Comparison of ENCODE assay signal across 1 cellular context in the genomic region with DNA sequence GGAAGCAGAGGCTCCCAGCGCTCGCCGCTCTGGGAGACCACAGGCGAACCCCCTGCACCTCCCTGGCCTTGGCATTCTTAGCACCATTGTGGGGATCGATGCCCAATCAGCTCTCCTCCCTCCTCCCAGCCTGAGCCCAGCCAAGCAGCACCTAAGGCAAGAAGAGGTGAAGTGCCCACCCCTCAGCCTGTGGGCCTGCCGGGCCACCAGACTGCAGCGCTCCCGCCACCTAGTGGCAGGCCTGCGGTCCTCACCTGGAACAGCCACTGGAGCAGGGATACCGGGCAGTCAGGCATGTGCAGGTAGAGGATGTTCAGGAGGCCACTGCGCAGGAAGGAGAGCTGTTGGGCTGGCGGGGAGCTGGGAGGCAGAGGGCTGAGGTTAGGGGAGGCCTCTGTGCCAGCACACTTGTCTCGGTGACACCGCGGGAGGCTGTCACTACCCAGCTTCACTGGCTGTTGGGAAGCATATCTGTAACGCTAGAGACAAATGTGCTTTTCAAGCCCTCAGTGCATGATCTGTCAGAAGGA.
TF ChIP-seq lines count a peak whose summit lies in the region.

No MANE protein-coding gene starts in this region.

TF ChIP-seq in HepG2, 621 proteins besides CTCF, POLR2A, EP300 and RAD21 (continued from another document and continues in another):
- TF ChIP-seq, protein P1, sequence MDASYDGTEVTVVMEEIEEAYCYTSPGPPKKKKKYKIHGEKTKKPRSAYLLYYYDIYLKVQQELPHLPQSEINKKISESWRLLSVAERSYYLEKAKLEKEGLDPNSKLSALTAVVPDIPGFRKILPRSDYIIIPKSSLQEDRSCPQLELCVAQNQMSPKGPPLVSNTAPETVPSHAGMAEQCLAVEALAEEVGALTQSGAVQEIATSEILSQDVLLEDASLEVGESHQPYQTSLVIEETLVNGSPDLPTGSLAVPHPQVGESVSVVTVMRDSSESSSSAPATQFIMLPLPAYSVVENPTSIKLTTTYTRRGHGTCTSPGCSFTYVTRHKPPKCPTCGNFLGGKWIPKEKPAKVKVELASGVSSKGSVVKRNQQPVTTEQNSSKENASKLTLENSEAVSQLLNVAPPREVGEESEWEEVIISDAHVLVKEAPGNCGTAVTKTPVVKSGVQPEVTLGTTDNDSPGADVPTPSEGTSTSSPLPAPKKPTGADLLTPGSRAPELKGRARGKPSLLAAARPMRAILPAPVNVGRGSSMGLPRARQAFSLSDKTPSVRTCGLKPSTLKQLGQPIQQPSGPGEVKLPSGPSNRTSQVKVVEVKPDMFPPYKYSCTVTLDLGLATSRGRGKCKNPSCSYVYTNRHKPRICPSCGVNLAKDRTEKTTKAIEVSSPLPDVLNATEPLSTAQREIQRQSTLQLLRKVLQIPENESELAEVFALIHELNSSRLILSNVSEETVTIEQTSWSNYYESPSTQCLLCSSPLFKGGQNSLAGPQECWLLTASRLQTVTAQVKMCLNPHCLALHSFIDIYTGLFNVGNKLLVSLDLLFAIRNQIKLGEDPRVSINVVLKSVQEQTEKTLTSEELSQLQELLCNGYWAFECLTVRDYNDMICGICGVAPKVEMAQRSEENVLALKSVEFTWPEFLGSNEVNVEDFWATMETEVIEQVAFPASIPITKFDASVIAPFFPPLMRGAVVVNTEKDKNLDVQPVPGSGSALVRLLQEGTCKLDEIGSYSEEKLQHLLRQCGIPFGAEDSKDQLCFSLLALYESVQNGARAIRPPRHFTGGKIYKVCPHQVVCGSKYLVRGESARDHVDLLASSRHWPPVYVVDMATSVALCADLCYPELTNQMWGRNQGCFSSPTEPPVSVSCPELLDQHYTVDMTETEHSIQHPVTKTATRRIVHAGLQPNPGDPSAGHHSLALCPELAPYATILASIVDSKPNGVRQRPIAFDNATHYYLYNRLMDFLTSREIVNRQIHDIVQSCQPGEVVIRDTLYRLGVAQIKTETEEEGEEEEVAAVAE (CRISPR knock-in tag; IDR thresholded peaks at IDR 0.05; ENCODE audit: borderline replicate concordance): 0 out of 2 replicates have a peak, but pooled peaks have one; percentile 16
- TF ChIP-seq HDAC1 (CRISPR knock-in tag; IDR thresholded peaks at IDR 0.05) (peak; percentile 75), THAP11 (CRISPR knock-in tag; IDR thresholded peaks at IDR 0.05) (peak; percentile 68; the same call in 1 of the 2 replicates), ETV5 (CRISPR knock-in tag; IDR thresholded peaks at IDR 0.05; ENCODE audit: borderline replicate concordance) (peak; percentile 54; the same call in 1 of the 2 replicates), TAF1 (CRISPR knock-in tag; IDR thresholded peaks at IDR 0.05) (0 out of 2 replicates have a peak, but pooled peaks have one; percentile 7), GATAD2A (CRISPR knock-in tag; IDR thresholded peaks at IDR 0.05) (peak; percentile 64), ZNF451 (CRISPR knock-in tag; IDR thresholded peaks at IDR 0.05) (0 out of 2 replicates have a peak, but pooled peaks have one; percentile 62), NRL (CRISPR knock-in tag; IDR thresholded peaks at IDR 0.05; ENCODE audit: borderline replicate concordance) (peak; percentile 71), SSRP1 (CRISPR knock-in tag; IDR thresholded peaks at IDR 0.05) (peak; percentile 91), SP2 (CRISPR knock-in tag; IDR thresholded peaks at IDR 0.05) (peak; percentile 67; the same call in 1 of the 2 replicates), RXRA (CRISPR knock-in tag; IDR thresholded peaks at IDR 0.05) (peak; percentile 41; the same call in 1 of the 2 replicates), TEAD3 (CRISPR knock-in tag; optimal IDR thresholded peaks at IDR 0.05; ENCODE audit: borderline replicate concordance) (peak; percentile 91), BORCS8-MEF2B (CRISPR knock-in tag; IDR thresholded peaks at IDR 0.05) (0 out of 2 replicates have a peak, but pooled peaks have one; percentile 61), HNRNPL (IDR thresholded peaks at IDR 0.05; ENCODE audit: low read depth, low read length) (peak; percentile 79), ZNF550 (CRISPR knock-in tag; IDR thresholded peaks at IDR 0.05; ENCODE audit: borderline replicate concordance) (0 out of 2 replicates have a peak, but pooled peaks have one; percentile 61), MED1 (CRISPR knock-in tag; IDR thresholded peaks at IDR 0.05) (0 out of 2 replicates have a peak, but pooled peaks have one; percentile 37), NR2F6 (IDR thresholded peaks at IDR 0.05) (no peak), NR2F6 (CRISPR knock-in tag; IDR thresholded peaks at IDR 0.05) (peak; percentile 31; the same call in 1 of the 2 replicates), NR1H2 (CRISPR knock-in tag; IDR thresholded peaks at IDR 0.05; ENCODE audit: borderline replicate concordance, low read depth) (no peak), SRY (CRISPR knock-in tag; IDR thresholded peaks at IDR 0.05) (peak; percentile 48; the same call in 1 of the 2 replicates), ZBTB7B (CRISPR knock-in tag; IDR thresholded peaks at IDR 0.05) (no peak), YY1 (IDR thresholded peaks at IDR 0.05; ENCODE audit: insufficient read depth, insufficient replicate concordance, low read depth, low read length) (peak; percentile 74), ZBTB42 (CRISPR knock-in tag; IDR thresholded peaks at IDR 0.05) (no peak), SIX4 (CRISPR knock-in tag; IDR thresholded peaks at IDR 0.05) (0 out of 2 replicates have a peak, but pooled peaks have one; percentile 15), RNF2 (conservative IDR thresholded peaks at IDR 0.05; ENCODE audit: low read depth) (peak; percentile 61; the same call in 1 of the 2 replicates), SP140L (CRISPR knock-in tag; IDR thresholded peaks at IDR 0.05; ENCODE audit: borderline replicate concordance) (no peak), KDM4B (CRISPR knock-in tag; IDR thresholded peaks at IDR 0.05) (no peak), TCF12 (IDR thresholded peaks at IDR 0.05) (no peak), TCF12 (CRISPR knock-in tag; IDR thresholded peaks at IDR 0.05) (no peak), KDM3A (CRISPR knock-in tag; IDR thresholded peaks at IDR 0.05; ENCODE audit: low read depth) (peak; percentile 83; the same call in 1 of the 2 replicates), ZNF772 (CRISPR knock-in tag; IDR thresholded peaks at IDR 0.05) (peak; percentile 51; the same call in 1 of the 2 replicates), ZNF850 (CRISPR knock-in tag; conservative IDR thresholded peaks at IDR 0.05) (no peak), ZNF235 (CRISPR knock-in tag; IDR thresholded peaks at IDR 0.05; ENCODE audit: borderline replicate concordance) (no peak), SRSF1 (optimal IDR thresholded peaks at IDR 0.05; ENCODE audit: low read depth, low read length) (no peak), SOX13 (IDR thresholded peaks at IDR 0.05) (no peak), SOX13 (CRISPR knock-in tag; conservative IDR thresholded peaks at IDR 0.05 in 1 of 2, IDR thresholded peaks at IDR 0.05 in 1 of 2) (peak in 1 of 2 experiments; percentile 42; a peak in 1 of 4 replicates), SMC3 (IDR thresholded peaks at IDR 0.05; ENCODE audit: low read length) (peak; percentile 78; the same call in 1 of the 2 replicates), MTF2 (CRISPR knock-in tag; IDR thresholded peaks at IDR 0.05; ENCODE audit: borderline replicate concordance) (no peak)
- TF ChIP-seq, protein P2, sequence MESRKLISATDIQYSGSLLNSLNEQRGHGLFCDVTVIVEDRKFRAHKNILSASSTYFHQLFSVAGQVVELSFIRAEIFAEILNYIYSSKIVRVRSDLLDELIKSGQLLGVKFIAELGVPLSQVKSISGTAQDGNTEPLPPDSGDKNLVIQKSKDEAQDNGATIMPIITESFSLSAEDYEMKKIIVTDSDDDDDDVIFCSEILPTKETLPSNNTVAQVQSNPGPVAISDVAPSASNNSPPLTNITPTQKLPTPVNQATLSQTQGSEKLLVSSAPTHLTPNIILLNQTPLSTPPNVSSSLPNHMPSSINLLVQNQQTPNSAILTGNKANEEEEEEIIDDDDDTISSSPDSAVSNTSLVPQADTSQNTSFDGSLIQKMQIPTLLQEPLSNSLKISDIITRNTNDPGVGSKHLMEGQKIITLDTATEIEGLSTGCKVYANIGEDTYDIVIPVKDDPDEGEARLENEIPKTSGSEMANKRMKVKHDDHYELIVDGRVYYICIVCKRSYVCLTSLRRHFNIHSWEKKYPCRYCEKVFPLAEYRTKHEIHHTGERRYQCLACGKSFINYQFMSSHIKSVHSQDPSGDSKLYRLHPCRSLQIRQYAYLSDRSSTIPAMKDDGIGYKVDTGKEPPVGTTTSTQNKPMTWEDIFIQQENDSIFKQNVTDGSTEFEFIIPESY (CRISPR knock-in tag; IDR thresholded peaks at IDR 0.05): peak; percentile 43
- TF ChIP-seq, protein P3, sequence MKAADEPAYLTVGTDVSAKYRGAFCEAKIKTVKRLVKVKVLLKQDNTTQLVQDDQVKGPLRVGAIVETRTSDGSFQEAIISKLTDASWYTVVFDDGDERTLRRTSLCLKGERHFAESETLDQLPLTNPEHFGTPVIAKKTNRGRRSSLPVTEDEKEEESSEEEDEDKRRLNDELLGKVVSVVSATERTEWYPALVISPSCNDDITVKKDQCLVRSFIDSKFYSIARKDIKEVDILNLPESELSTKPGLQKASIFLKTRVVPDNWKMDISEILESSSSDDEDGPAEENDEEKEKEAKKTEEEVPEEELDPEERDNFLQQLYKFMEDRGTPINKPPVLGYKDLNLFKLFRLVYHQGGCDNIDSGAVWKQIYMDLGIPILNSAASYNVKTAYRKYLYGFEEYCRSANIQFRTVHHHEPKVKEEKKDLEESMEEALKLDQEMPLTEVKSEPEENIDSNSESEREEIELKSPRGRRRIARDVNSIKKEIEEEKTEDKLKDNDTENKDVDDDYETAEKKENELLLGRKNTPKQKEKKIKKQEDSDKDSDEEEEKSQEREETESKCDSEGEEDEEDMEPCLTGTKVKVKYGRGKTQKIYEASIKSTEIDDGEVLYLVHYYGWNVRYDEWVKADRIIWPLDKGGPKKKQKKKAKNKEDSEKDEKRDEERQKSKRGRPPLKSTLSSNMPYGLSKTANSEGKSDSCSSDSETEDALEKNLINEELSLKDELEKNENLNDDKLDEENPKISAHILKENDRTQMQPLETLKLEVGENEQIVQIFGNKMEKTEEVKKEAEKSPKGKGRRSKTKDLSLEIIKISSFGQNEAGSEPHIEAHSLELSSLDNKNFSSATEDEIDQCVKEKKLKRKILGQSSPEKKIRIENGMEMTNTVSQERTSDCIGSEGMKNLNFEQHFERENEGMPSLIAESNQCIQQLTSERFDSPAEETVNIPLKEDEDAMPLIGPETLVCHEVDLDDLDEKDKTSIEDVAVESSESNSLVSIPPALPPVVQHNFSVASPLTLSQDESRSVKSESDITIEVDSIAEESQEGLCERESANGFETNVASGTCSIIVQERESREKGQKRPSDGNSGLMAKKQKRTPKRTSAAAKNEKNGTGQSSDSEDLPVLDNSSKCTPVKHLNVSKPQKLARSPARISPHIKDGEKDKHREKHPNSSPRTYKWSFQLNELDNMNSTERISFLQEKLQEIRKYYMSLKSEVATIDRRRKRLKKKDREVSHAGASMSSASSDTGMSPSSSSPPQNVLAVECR (CRISPR knock-in tag; IDR thresholded peaks at IDR 0.05; ENCODE audit: borderline replicate concordance): peak; percentile 29; the same call in 1 of the 2 replicates
- TF ChIP-seq, protein P4, sequence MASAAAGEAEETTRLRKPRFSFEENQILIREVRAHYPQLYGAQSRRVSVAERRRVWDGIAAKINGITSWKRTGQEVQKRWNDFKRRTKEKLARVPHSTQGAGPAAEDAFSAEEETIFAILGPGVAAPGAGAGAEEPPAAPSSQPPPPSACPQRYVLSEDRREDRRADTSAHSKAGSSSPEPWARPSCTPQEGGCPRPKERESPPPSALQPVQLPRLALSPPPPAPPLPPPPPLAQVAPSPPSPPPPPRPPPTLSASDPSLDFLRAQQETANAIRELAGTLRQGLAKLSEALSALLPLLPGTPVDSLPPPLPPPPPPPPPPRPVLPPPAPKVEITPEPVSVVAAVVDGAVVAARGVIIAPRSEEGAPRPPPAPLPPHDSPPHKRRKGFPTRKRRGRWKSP (CRISPR knock-in tag; IDR thresholded peaks at IDR 0.05): no peak; the same call in 1 of the 2 replicates
- TF ChIP-seq, protein P5, sequence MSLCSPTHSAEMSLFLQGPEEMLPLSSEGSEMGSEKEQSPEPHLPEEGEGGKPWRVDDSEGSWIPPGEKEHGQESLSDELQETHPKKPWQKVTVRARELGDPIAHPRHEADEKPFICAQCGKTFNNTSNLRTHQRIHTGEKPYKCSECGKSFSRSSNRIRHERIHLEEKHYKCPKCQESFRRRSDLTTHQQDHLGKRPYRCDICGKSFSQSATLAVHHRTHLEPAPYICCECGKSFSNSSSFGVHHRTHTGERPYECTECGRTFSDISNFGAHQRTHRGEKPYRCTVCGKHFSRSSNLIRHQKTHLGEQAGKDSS (CRISPR knock-in tag; IDR thresholded peaks at IDR 0.05; ENCODE audit: borderline replicate concordance, low read depth): peak; percentile 81; the same call in 1 of the 2 replicates
- TF ChIP-seq, protein P6, sequence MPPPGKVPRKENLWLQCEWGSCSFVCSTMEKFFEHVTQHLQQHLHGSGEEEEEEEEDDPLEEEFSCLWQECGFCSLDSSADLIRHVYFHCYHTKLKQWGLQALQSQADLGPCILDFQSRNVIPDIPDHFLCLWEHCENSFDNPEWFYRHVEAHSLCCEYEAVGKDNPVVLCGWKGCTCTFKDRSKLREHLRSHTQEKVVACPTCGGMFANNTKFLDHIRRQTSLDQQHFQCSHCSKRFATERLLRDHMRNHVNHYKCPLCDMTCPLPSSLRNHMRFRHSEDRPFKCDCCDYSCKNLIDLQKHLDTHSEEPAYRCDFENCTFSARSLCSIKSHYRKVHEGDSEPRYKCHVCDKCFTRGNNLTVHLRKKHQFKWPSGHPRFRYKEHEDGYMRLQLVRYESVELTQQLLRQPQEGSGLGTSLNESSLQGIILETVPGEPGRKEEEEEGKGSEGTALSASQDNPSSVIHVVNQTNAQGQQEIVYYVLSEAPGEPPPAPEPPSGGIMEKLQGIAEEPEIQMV (CRISPR knock-in tag; IDR thresholded peaks at IDR 0.05; ENCODE audit: low read depth): peak; percentile 34; the same call in 1 of the 2 replicates
- TF ChIP-seq, protein P7, sequence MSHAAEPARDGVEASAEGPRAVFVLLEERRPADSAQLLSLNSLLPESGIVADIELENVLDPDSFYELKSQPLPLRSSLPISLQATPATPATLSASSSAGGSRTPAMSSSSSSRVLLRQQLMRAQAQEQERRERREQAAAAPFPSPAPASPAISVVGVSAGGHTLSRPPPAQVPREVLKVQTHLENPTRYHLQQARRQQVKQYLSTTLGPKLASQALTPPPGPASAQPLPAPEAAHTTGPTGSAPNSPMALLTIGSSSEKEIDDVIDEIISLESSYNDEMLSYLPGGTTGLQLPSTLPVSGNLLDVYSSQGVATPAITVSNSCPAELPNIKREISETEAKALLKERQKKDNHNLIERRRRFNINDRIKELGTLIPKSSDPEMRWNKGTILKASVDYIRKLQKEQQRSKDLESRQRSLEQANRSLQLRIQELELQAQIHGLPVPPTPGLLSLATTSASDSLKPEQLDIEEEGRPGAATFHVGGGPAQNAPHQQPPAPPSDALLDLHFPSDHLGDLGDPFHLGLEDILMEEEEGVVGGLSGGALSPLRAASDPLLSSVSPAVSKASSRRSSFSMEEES (CRISPR knock-in tag; IDR thresholded peaks at IDR 0.05): 0 out of 2 replicates have a peak, but pooled peaks have one; percentile 33
- TF ChIP-seq, protein P8, sequence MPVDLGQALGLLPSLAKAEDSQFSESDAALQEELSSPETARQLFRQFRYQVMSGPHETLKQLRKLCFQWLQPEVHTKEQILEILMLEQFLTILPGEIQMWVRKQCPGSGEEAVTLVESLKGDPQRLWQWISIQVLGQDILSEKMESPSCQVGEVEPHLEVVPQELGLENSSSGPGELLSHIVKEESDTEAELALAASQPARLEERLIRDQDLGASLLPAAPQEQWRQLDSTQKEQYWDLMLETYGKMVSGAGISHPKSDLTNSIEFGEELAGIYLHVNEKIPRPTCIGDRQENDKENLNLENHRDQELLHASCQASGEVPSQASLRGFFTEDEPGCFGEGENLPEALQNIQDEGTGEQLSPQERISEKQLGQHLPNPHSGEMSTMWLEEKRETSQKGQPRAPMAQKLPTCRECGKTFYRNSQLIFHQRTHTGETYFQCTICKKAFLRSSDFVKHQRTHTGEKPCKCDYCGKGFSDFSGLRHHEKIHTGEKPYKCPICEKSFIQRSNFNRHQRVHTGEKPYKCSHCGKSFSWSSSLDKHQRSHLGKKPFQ (CRISPR knock-in tag; IDR thresholded peaks at IDR 0.05; ENCODE audit: insufficient replicate concordance): peak; percentile 38
